In genomic region chr4:167111622-167112021, GRCh38 we compare ENCODE assay signal across 26 cellular contexts.
DNase-seq lines count a peak whose midpoint lies in the region; ATAC-seq and TF ChIP-seq lines count a peak whose summit lies in the region.
"Had no signal": no experiment of that assay in that cellular context is flagged by ENCODE, and none has a peak within 500 bp of the region (broad histone marks: within the 10 kb centered on the region; RNA-seq: fewer than 3 reads in every experiment).

No MANE protein-coding gene starts in this region.

- DNase-seq in DMS53 (lab: John Stamatoyannopoulos, UW) (peak; percentile 36), DMS53 treated with DMSO at 0.1 percent for 48 hours (lab: John Stamatoyannopoulos, UW; ENCODE audit: unreplicated experiment) (no peak), epithelial cell of esophagus (ENCODE audit: low read depth) (peak; percentile 62), kidney epithelial cell (ENCODE audit: low read depth) (peak; percentile 68), NCI-H2227 (lab: John Stamatoyannopoulos, UW; ENCODE audit: unreplicated experiment) (no peak), head of caudate nucleus (no peak)
- DNase-seq: ACHN; Caco-2; CD4-positive, alpha-beta T cell; DMS153; GDM1; NCI-H1092; NCI-H1436 treated with DMSO at 0.1 percent for 48 hours; NCI-H2029; NCI-H226; NCI-H510A treated with DMSO at 0.1 percent for 48 hours; NCI-H748 treated with DMSO at 0.1 percent for 48 hours; NK-92 treated with Interleukin-12 subunit alpha and Interleukin-12 subunit beta, amount 100 ng/mL, for 24 hours; SIG-M5 had no signal

- ATAC-seq in HG02870 (IDR thresholded peaks at IDR 0.05; ENCODE audit: unreplicated experiment), result no peak
- ATAC-seq in HG02678 (IDR thresholded peaks at IDR 0.05; ENCODE audit: unreplicated experiment), result no peak
- ATAC-seq: HepG2, K562, Panc1, SK-N-SH treated with all-trans-retinoic acid at 6 μM for 48 hours had no signal

- H3K27me3 ChIP-seq in kidney epithelial cell (ENCODE audit: control insufficient read depth, insufficient read depth, low read length), result no peaks in the 10 kb centered on the region
- H3K27me3 ChIP-seq: BLaER1 had no signal

- intact Hi-C loops in head of caudate nucleus (cut with DNase I), result no loop called here

- no peaks in the 10 kb centered on the region for H3K36me3 ChIP-seq in kidney epithelial cell (ENCODE audit: control insufficient read depth, insufficient read depth, low read length)
- H3K36me3 ChIP-seq: BLaER1 had no signal

- H3K4me3 ChIP-seq in epithelial cell of esophagus (ENCODE audit: low read length) (no peak overlapping the region), kidney epithelial cell (ENCODE audit: low read depth, low read length) (no peak overlapping the region)
- H3K4me3 ChIP-seq: BLaER1, K562 had no signal

- TF ChIP-seq CTCF in epithelial cell of esophagus (IDR thresholded peaks at IDR 0.05; ENCODE audit: insufficient read depth, low read depth, low read length, missing control alignments) (no peak), kidney epithelial cell (IDR thresholded peaks at IDR 0.05; ENCODE audit: insufficient read depth, low read length, poor library complexity, severe bottlenecking) (no peak)

Comparison
In these comparisons a context has a peak if more than half of its experiments do, and no peak if none do; other contexts are left out.
1. DNase-seq: peak in DMS53 (single experiment), epithelial cell of esophagus (single experiment) and kidney epithelial cell (single experiment); none in DMS53 treated with DMSO at 0.1 percent for 48 hours (single experiment), NCI-H2227 (single experiment) and head of caudate nucleus (0 of 42).